Comparison of ENCODE assay signal across 9 cellular contexts in genomic region chr15:85580914-85581313, GRCh38.
DNase-seq lines count a peak whose midpoint lies in the region; ATAC-seq, FAIRE-seq and TF ChIP-seq lines count a peak whose summit lies in the region.
"Had no signal": no experiment of that assay in that cellular context is flagged by ENCODE, and none has a peak within 500 bp of the region (broad histone marks: within the 10 kb centered on the region; RNA-seq: fewer than 3 reads in every experiment).

No MANE protein-coding gene starts in this region.

- H3K4me2 ChIP-seq in OCI-LY3 (ENCODE audit: low read length), result peak overlapping the region; percentile 83
- no peak overlapping the region; the same call in 1 of the 2 replicates for H3K4me2 ChIP-seq in GM12878 (ENCODE audit: control insufficient read depth, insufficient read depth)

- H3K4me3 ChIP-seq in ACC112 (ENCODE audit: low read depth, low read length) (no peak overlapping the region), OCI-LY3 (ENCODE audit: low read length) (peak overlapping the region; percentile 81), GM12878 (no peak overlapping the region)

- FAIRE-seq in GM12878 (lab: Jason Lieb, UNC), result no peak
- FAIRE-seq: endometrium had no signal

- ATAC-seq in GM12878 (no peak), natural killer cell (peak; percentile 54 to 72 (median 67)), GM18861 (IDR thresholded peaks at IDR 0.05; ENCODE audit: unreplicated experiment) (no peak), GM19452 (IDR thresholded peaks at IDR 0.05; ENCODE audit: unreplicated experiment) (no peak)

- RAD21 ChIA-PET in GM12878 (lab: Charles Lee; ENCODE audit: unreplicated experiment), result interaction anchor here (0.8 to 1.8 kb wide), 4 partner anchors 21 to 291 kb away, joined by 3 to 5 read pairs (median 4); no protein-coding TSS in a partner anchor

- H3K36me3 ChIP-seq in ACC112 (ENCODE audit: insufficient read depth, low read length), result peaks cover 27% of the 10 kb centered on the region
- no peaks in the 10 kb centered on the region for H3K36me3 ChIP-seq in OCI-LY3 (replicated peaks; ENCODE audit: low read depth, low read length)
- peaks cover 9 to 10% of the 10 kb centered on the region in 2 experiments for H3K36me3 ChIP-seq in GM12878 (ENCODE audit: control insufficient read depth in 2 of 2, insufficient read depth in 2 of 2, low read length in 1 of 2)

- in situ Hi-C loops in GM12878 (cut with MboI), result no loop called here

- no peak for TF ChIP-seq EP300 in GM12878 (IDR thresholded peaks at IDR 0.05; ENCODE audit: borderline replicate concordance in 1 of 2, control insufficient read depth in 1 of 2, low read depth in 2 of 2, low read length in 2 of 2)

- WGBS in GM12878 (ENCODE audit: insufficient coverage, insufficient replicate concordance, low lambda C conversion rate, missing lambda C conversion rate), result 3% methylated on average over 3 of the region's 3 CpGs

- TF ChIP-seq POLR2A in GM12878 (IDR thresholded peaks at IDR 0.05; ENCODE audit: low read depth, low read length), result no peak

- CTCF ChIA-PET in GM12878 (lab: Yijun Ruan, JAX), result interaction anchor here (0.9 to 1.6 kb wide), 3 partner anchors 92 to 167 kb away, joined by 3 to 6 read pairs (median 4); no protein-coding TSS in a partner anchor

- no peak for TF ChIP-seq RAD21 in GM12878 (IDR thresholded peaks at IDR 0.05; ENCODE audit: insufficient read depth, low read depth, low read length)

- POLR2A ChIA-PET in GM12878 (lab: Charles Lee), result no interaction called here

- no peaks in the 10 kb centered on the region for H3K36me3 Mint-ChIP-seq in natural killer cell

- H3K27ac ChIP-seq in ACC112 (ENCODE audit: low read depth, low read length), result 0 out of 2 replicates have a peak overlapping the region, but pooled peaks have one; percentile 12
- H3K27ac ChIP-seq in OCI-LY3 (ENCODE audit: low read length), result peak overlapping the region; percentile 92
- H3K27ac ChIP-seq in GM12878 (ENCODE audit: control insufficient read depth, insufficient read depth), result peak overlapping the region; percentile 82

- intact Hi-C loops in GM12878 (cut with micrococcal nuclease; ENCODE audit: unreplicated experiment), result loop anchor here (5.0 kb wide), 3 partner anchors 111 to 284 kb away; no protein-coding TSS in a partner anchor
- intact Hi-C loops in natural killer cell (cut with micrococcal nuclease), result loop anchor here (5.0 kb wide), 3 partner anchors 39 to 199 kb away; partner anchors contain the start of gene AKAP13

- DNase-seq in GM12878 (ENCODE audit: low read depth, low spot score), result no peak
- peak; percentile 63 for DNase-seq in natural killer cell
- no peak for DNase-seq in NCI-H2081 treated with DMSO at 0.1 percent for 48 hours (lab: John Stamatoyannopoulos, UW)
- no peak for DNase-seq in DMS 273 treated with DMSO at 0.1 percent for 48 hours (lab: John Stamatoyannopoulos, UW)

- peak overlapping the region; percentile 95 to 98 for H3K27ac Mint-ChIP-seq in natural killer cell

- BruUV-seq in GM12878 (replicated peaks; lab: Mats Ljungman, UMichigan), result no TSS peak

- peaks cover 60 to 63% of the 10 kb centered on the region in 2 donors for H3K4me1 Mint-ChIP-seq in natural killer cell

- no peak; the same call in 1 of the 2 replicates for TF ChIP-seq CTCF in OCI-LY3 (IDR thresholded peaks at IDR 0.05; ENCODE audit: low read depth, low read length)
- TF ChIP-seq CTCF in GM12878 (IDR thresholded peaks at IDR 0.05 in 2 of 3, conservative IDR thresholded peaks at IDR 0.05 in 1 of 3; ENCODE audit: control insufficient read depth in 2 of 3, extremely low read depth in 1 of 3, insufficient read depth in 1 of 3, low read depth in 3 of 3, low read length in 3 of 3), result no peak
- no peak for TF ChIP-seq CTCF in natural killer cell (IDR thresholded peaks at IDR 0.05)

- H3K9me3 ChIP-seq in OCI-LY3 (ENCODE audit: insufficient read depth, low read length) (no peaks in the 10 kb centered on the region), GM12878 (replicated peaks; ENCODE audit: control insufficient read depth, insufficient read depth, low read length) (no peaks in the 10 kb centered on the region)

- no peaks in the 10 kb centered on the region for H3K27me3 Mint-ChIP-seq in natural killer cell (ENCODE audit: low read depth in 2 of 2)

- H3K9me3 Mint-ChIP-seq in natural killer cell, result no peaks in the 10 kb centered on the region

- H3K4me1 ChIP-seq in ACC112 (ENCODE audit: control insufficient read depth, insufficient read depth, low read length, unreplicated experiment), result peaks cover 22% of the 10 kb centered on the region
- peaks cover 69% of the 10 kb centered on the region for H3K4me1 ChIP-seq in OCI-LY3 (ENCODE audit: low read length)
- peaks cover 58% of the 10 kb centered on the region for H3K4me1 ChIP-seq in GM12878 (ENCODE audit: control insufficient read depth, insufficient read depth, low read length)

- SMC1A ChIA-PET in GM12878 (lab: Charles Lee; ENCODE audit: uncharacterized antibody, unreplicated experiment), result interaction anchor here (1.0 to 3.8 kb wide), 9 partner anchors 25 to 167 kb away, joined by 3 to 16 read pairs (median 4); no protein-coding TSS in a partner anchor

- peak overlapping the region; percentile 95 for H3K4me3 Mint-ChIP-seq in natural killer cell

- H3K9ac ChIP-seq in OCI-LY3 (ENCODE audit: low read length) (peak overlapping the region; percentile 76), GM12878 (ENCODE audit: control insufficient read depth, insufficient read depth, low read length) (no peak overlapping the region)

- H3K27me3 ChIP-seq in ACC112 (ENCODE audit: insufficient read depth, low read length), result no peaks in the 10 kb centered on the region
- no peaks in the 10 kb centered on the region for H3K27me3 ChIP-seq in OCI-LY3 (ENCODE audit: low read depth, low read length)
- no peaks in the 10 kb centered on the region for H3K27me3 ChIP-seq in GM12878 (replicated peaks in 1 of 2; ENCODE audit: control insufficient read depth in 2 of 2, insufficient read depth in 2 of 2, low read length in 1 of 2)

- H2AFZ ChIP-seq in ACC112 (ENCODE audit: low read length, unreplicated experiment), result no peak overlapping the region
- H2AFZ ChIP-seq in OCI-LY3 (ENCODE audit: low read depth, low read length), result no peak overlapping the region
- no peak overlapping the region for H2AFZ ChIP-seq in GM12878 (ENCODE audit: control insufficient read depth, low read depth, low read length)

- peaks cover 11% of the 10 kb centered on the region for H4K20me1 ChIP-seq in OCI-LY3 (ENCODE audit: insufficient read depth, low read length)
- no peaks in the 10 kb centered on the region for H4K20me1 ChIP-seq in GM12878 (ENCODE audit: control insufficient read depth, insufficient read depth)

- H3K79me2 ChIP-seq in ACC112 (ENCODE audit: control insufficient read depth, insufficient read depth, low read length, unreplicated experiment) (peaks cover 19% of the 10 kb centered on the region), OCI-LY3 (ENCODE audit: low read length) (peaks cover 55% of the 10 kb centered on the region), GM12878 (ENCODE audit: control insufficient read depth, insufficient read depth, low read length) (peaks cover 27% of the 10 kb centered on the region)

TF ChIP-seq in GM12878, 131 proteins besides CTCF, POLR2A, EP300 and RAD21 (continues in another document):
- TF ChIP-seq PAX8 (IDR thresholded peaks at IDR 0.05) (no peak), HSF1 (IDR thresholded peaks at IDR 0.05; ENCODE audit: low read depth, low read length) (no peak), CEBPZ (IDR thresholded peaks at IDR 0.05; ENCODE audit: low read depth, low read length) (no peak)
- TF ChIP-seq, protein P1, sequence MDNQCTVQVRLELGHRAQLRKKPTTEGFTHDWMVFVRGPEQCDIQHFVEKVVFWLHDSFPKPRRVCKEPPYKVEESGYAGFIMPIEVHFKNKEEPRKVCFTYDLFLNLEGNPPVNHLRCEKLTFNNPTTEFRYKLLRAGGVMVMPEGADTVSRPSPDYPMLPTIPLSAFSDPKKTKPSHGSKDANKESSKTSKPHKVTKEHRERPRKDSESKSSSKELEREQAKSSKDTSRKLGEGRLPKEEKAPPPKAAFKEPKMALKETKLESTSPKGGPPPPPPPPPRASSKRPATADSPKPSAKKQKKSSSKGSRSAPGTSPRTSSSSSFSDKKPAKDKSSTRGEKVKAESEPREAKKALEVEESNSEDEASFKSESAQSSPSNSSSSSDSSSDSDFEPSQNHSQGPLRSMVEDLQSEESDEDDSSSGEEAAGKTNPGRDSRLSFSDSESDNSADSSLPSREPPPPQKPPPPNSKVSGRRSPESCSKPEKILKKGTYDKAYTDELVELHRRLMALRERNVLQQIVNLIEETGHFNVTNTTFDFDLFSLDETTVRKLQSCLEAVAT (IDR thresholded peaks at IDR 0.05), result no peak

Comparison
In these comparisons a context has a peak if more than half of its experiments do, and no peak if none do; other contexts are left out.
1. H3K27ac ChIP-seq: peak in every context shown above with its lines; median percentile 92 in OCI-LY3; 82 in GM12878; 12 in ACC112.
2. ATAC-seq: peak in natural killer cell (3 of 3); none in GM12878 (single experiment), GM18861 (single experiment) and GM19452 (single experiment).